8 cellular contexts compared by ENCODE assay signal in genomic region chr21:39452207-39452964, GRCh38. TPM values are rescaled to one million over a fixed set of nuclear protein-coding genes. Genes with fewer than 3 reads are reported as not detected.
DNase-seq lines count a peak whose midpoint lies in the region; ATAC-seq, FAIRE-seq and TF ChIP-seq lines count a peak whose summit lies in the region.

No MANE protein-coding gene starts in this region.

- no peak overlapping the region for H3K27ac Mint-ChIP-seq in activated CD8-positive, alpha-beta T cell treated with anti-CD3 and anti-CD28 coated beads, Interleukin-2, amount 10 ng/mL, durations not matched to agents 7 days and 5 days

- H2AFZ ChIP-seq in GM23248, result peak overlapping the region; percentile 68

- CTCF ChIA-PET in activated CD8-positive, alpha-beta T cell treated with anti-CD3 and anti-CD28 coated beads, Interleukin-2, amount 10 ng/mL, durations not matched to agents 7 days and 5 days (lab: Charles Lee), result interaction anchor here (1.5 kb wide), 1 partner anchor 11 kb away, joined by 3 read pairs; no protein-coding TSS in a partner anchor

- peaks cover 5% of the 10 kb centered on the region for H3K27me3 Mint-ChIP-seq in activated CD8-positive, alpha-beta T cell treated with anti-CD3 and anti-CD28 coated beads, Interleukin-2, amount 10 ng/mL, durations not matched to agents 7 days and 5 days (ENCODE audit: low read depth)

- TF ChIP-seq EP300 in sigmoid colon (IDR thresholded peaks at IDR 0.05), result no peak

- H4K20me1 ChIP-seq in GM23248 (ENCODE audit: insufficient read depth), result no peaks in the 10 kb centered on the region

- peak in 1 of 3 donors; percentile 25 for TF ChIP-seq POLR2A in body of pancreas (IDR thresholded peaks at IDR 0.05)
- TF ChIP-seq POLR2A in sigmoid colon (IDR thresholded peaks at IDR 0.05), result peak in 1 of 2 donors; percentile 26
- TF ChIP-seq POLR2A in testis (IDR thresholded peaks at IDR 0.05), result no peak
- no peak for TF ChIP-seq POLR2A in H54 (IDR thresholded peaks at IDR 0.05; ENCODE audit: low read depth, low read length)

- H3K9ac ChIP-seq in GM23248, result peak overlapping the region; percentile 32

- no peaks in the 10 kb centered on the region for H3K79me2 ChIP-seq in GM23248 (ENCODE audit: insufficient read depth)

- peaks cover 13% of the 10 kb centered on the region; the same call in 1 of the 2 replicates for H3K4me1 ChIP-seq in GM23248 (ENCODE audit: insufficient read depth)
- H3K4me1 ChIP-seq in body of pancreas, result peaks cover 8% of the 10 kb centered on the region
- peaks cover 0 to 20% (median 6%) of the 10 kb centered on the region in 4 donors for H3K4me1 ChIP-seq in sigmoid colon
- H3K4me1 ChIP-seq in testis, result no peaks in the 10 kb centered on the region

- ATAC-seq in body of pancreas (peak; percentile 58), left cardiac atrium (peak; percentile 34 to 63), HG03378 (IDR thresholded peaks at IDR 0.05; ENCODE audit: unreplicated experiment) (no peak)
- no peak for ATAC-seq in activated CD8-positive, alpha-beta T cell treated with anti-CD3 and anti-CD28 coated beads, Interleukin-2, amount 10 ng/mL, durations not matched to agents 7 days and 5 days

- POLR2A ChIA-PET in activated CD8-positive, alpha-beta T cell treated with anti-CD3 and anti-CD28 coated beads, Interleukin-2, amount 10 ng/mL, durations not matched to agents 7 days and 5 days (lab: Charles Lee), result no interaction called here

- H3K36me3 ChIP-seq in GM23248 (ENCODE audit: low read depth), result no peaks in the 10 kb centered on the region
- no peaks in the 10 kb centered on the region for H3K36me3 ChIP-seq in body of pancreas (replicated peaks in 1 of 2; ENCODE audit: insufficient read depth in 1 of 2, low read depth in 2 of 2)
- no peaks in the 10 kb centered on the region for H3K36me3 ChIP-seq in sigmoid colon
- H3K36me3 ChIP-seq in testis (ENCODE audit: low read depth, missing control alignments), result no peaks in the 10 kb centered on the region

- H3K4me2 ChIP-seq in GM23248 (ENCODE audit: unreplicated experiment), result no peak overlapping the region

- whole genome bisulfite sequencing in GM23248 (ENCODE audit: low coverage in 1 of 2, low lambda C conversion rate in 2 of 2, missing lambda C conversion rate in 2 of 2), 2 experiments, result 39 to 43% methylated on average over 10 of the region's 10 CpGs
- 44 to 57% methylated on average over 10 of the region's 10 CpGs for WGBS in body of pancreas, 2 donors
- 76 to 85% methylated on average over 10 of the region's 10 CpGs for WGBS in sigmoid colon, 2 donors
- WGBS in testis, 2 donors, result 72 to 73% methylated on average over 10 of the region's 10 CpGs

- H3K27ac ChIP-seq in GM23248, result peak overlapping the region; percentile 51
- peak overlapping the region in 3 of 4 donors; percentile 59 to 87 (median 85) for H3K27ac ChIP-seq in body of pancreas
- H3K27ac ChIP-seq in sigmoid colon, result peak overlapping the region; percentile 55 to 84 (median 80)
- no peak overlapping the region for H3K27ac ChIP-seq in testis

- DNase-seq in GM23248 (peak; percentile 82), body of pancreas (no peak), left cardiac atrium (no peak), sigmoid colon (no peak), testis (no peak), H54 (ENCODE audit: insufficient read length, low spot score) (no peak)
- no peak for DNase-seq in activated CD8-positive, alpha-beta T cell treated with anti-CD3 and anti-CD28 coated beads, Interleukin-2, amount 10 ng/mL, durations not matched to agents 7 days and 5 days

- FAIRE-seq in H54 (lab: Jason Lieb, UNC), result no peak

- intact Hi-C loops in body of pancreas (cut with DNase I), result no loop called here
- intact Hi-C loops in left cardiac atrium (cut with DNase I), result no loop called here
- intact Hi-C loops in sigmoid colon (cut with DNase I), result no loop called here
- intact Hi-C loops in testis (cut with DNase I; ENCODE audit: low total_unique reads), result no loop called here

- no peaks in the 10 kb centered on the region for H3K36me3 Mint-ChIP-seq in activated CD8-positive, alpha-beta T cell treated with anti-CD3 and anti-CD28 coated beads, Interleukin-2, amount 10 ng/mL, durations not matched to agents 7 days and 5 days (ENCODE audit: low read depth)

- H3K4me3 Mint-ChIP-seq in activated CD8-positive, alpha-beta T cell treated with anti-CD3 and anti-CD28 coated beads, Interleukin-2, amount 10 ng/mL, durations not matched to agents 7 days and 5 days, result no peak overlapping the region

- H3K9me3 Mint-ChIP-seq in activated CD8-positive, alpha-beta T cell treated with anti-CD3 and anti-CD28 coated beads, Interleukin-2, amount 10 ng/mL, durations not matched to agents 7 days and 5 days (ENCODE audit: insufficient read depth), result no peaks in the 10 kb centered on the region

- no peak for TF ChIP-seq CTCF in body of pancreas (IDR thresholded peaks at IDR 0.05)
- no peak for TF ChIP-seq CTCF in sigmoid colon (IDR thresholded peaks at IDR 0.05)
- TF ChIP-seq CTCF in testis (IDR thresholded peaks at IDR 0.05), result no peak

- H3K27me3 ChIP-seq in GM23248 (replicated peaks; ENCODE audit: insufficient read depth) (no peaks in the 10 kb centered on the region), body of pancreas (no peaks in the 10 kb centered on the region), sigmoid colon (no peaks in the 10 kb centered on the region), testis (no peaks in the 10 kb centered on the region)

- no peak overlapping the region for H3K4me3 ChIP-seq in GM23248
- H3K4me3 ChIP-seq in body of pancreas, result peak overlapping the region in 1 of 2 donors; percentile 32
- peak overlapping the region in 3 of 4 donors; percentile 36 to 47 (median 44) for H3K4me3 ChIP-seq in sigmoid colon
- no peak overlapping the region for H3K4me3 ChIP-seq in testis

- no peaks in the 10 kb centered on the region; the same call in 1 of the 2 replicates for H3F3A ChIP-seq in GM23248 (ENCODE audit: insufficient read depth)

- in situ Hi-C loops in GM23248 (cut with MboI), result no loop called here

- H3K9me2 ChIP-seq in GM23248 (ENCODE audit: insufficient read depth), result no peaks in the 10 kb centered on the region

- H3K4me1 Mint-ChIP-seq in activated CD8-positive, alpha-beta T cell treated with anti-CD3 and anti-CD28 coated beads, Interleukin-2, amount 10 ng/mL, durations not matched to agents 7 days and 5 days (ENCODE audit: low read depth), result no peaks in the 10 kb centered on the region

- H3K9me3 ChIP-seq in GM23248 (ENCODE audit: low read depth), result no peaks in the 10 kb centered on the region
- no peaks in the 10 kb centered on the region for H3K9me3 ChIP-seq in body of pancreas
- H3K9me3 ChIP-seq in sigmoid colon, result no peaks in the 10 kb centered on the region
- H3K9me3 ChIP-seq in testis, result no peaks in the 10 kb centered on the region

RNA-seq across cellular contexts. Expression of gene SH3BGR, which starts 0.6 kb away (rescaled TPM):
- 0.76 and 4.4 TPM in 2 replicates for total RNA-seq in GM23248 (2014; rRNA removed; shearing (Covaris generic))
- polyA plus RNA-seq in GM23248 (2016; fragmentation: Nextera tagmentation; extraction: Ambion mirVana), result 5.0 and 5.7 TPM in 2 replicates
- 1 to 10 TPM in 1 of 2 donors, not detected in 1; 1.0 TPM for total RNA-seq in body of pancreas
- 10 to 100 TPM; 62.3 to 66.6 TPM for total RNA-seq in left cardiac atrium
- 10 to 100 TPM in 3 of 4 donors, 1 to 10 TPM in 1; 6.4 to 32.7 (median 23.5) TPM for total RNA-seq in sigmoid colon
- polyA plus RNA-seq in sigmoid colon, result 1 to 10 TPM; 3.6 to 6.0 (median 5.5) TPM
- total RNA-seq in testis, result 10 to 100 TPM in 1 of 2 donors, 1 to 10 TPM in 1; 5.0 to 16.7 TPM
- 27.3 TPM for polyA plus RNA-seq in testis (ENCODE audit: insufficient read depth, low read depth, low replicate concordance)
- 1 to 10 TPM in 1 of 2 experiments, not detected in 1; 1.1 TPM for total RNA-seq in activated CD8-positive, alpha-beta T cell treated with anti-CD3 and anti-CD28 coated beads, Interleukin-2, amount 10 ng/mL, durations not matched to agents 7 days and 5 days

RNA-seq across cellular contexts. Expression of gene LCA5L, which starts 6.8 kb away (rescaled TPM):
- total RNA-seq in GM23248 (2014; rRNA removed; shearing (Covaris generic)), result 1.1 TPM in 2 replicates
- polyA plus RNA-seq in GM23248 (2016; fragmentation: Nextera tagmentation; extraction: Ambion mirVana) (2.4 and 3.0 TPM in 2 replicates), sigmoid colon (under 1 TPM; 0.60 to 0.79 (median 0.69) TPM), testis (ENCODE audit: insufficient read depth, low read depth, low replicate concordance) (88.0 TPM)
- total RNA-seq in body of pancreas (1 to 10 TPM in 1 of 2 donors, under 1 TPM in 1; 0.78 to 1.3 TPM), left cardiac atrium (under 1 TPM; 0.82 to 0.84 TPM), sigmoid colon (1 to 10 TPM in 3 of 4 donors, under 1 TPM in 1; 0.82 to 5.5 (median 2.1) TPM), testis (100 to 1,000 TPM in 1 of 2 donors, 10 to 100 TPM in 1; 61.9 to 103 TPM)
- total RNA-seq in activated CD8-positive, alpha-beta T cell treated with anti-CD3 and anti-CD28 coated beads, Interleukin-2, amount 10 ng/mL, durations not matched to agents 7 days and 5 days, result under 1 TPM in 1 of 2 experiments, not detected in 1; 0.47 TPM

Comparison
In these comparisons a context has a peak if more than half of its experiments do, and no peak if none do; other contexts are left out.
1. H3K27ac ChIP-seq: peak in GM23248 (single experiment), body of pancreas (3 of 4) and sigmoid colon (4 of 4); none in testis (0 of 2).
2. H3K4me3 ChIP-seq: peak in sigmoid colon (3 of 4); none in GM23248 (single experiment) and testis (0 of 2).
3. ATAC-seq: peak in body of pancreas (single experiment) and left cardiac atrium (2 of 2); none in HG03378 (single experiment) and activated CD8-positive, alpha-beta T cell treated with anti-CD3 and anti-CD28 coated beads, Interleukin-2, amount 10 ng/mL, durations not matched to agents 7 days and 5 days (single experiment).
4. RNA of gene LCA5L, which starts 6.8 kb away (total RNA-seq): 61.9 to 103 TPM in testis; 0.82 to 5.5 TPM in sigmoid colon, 0.78 to 1.3 TPM in body of pancreas, 1.1 TPM in GM23248, 0.82 to 0.84 TPM in left cardiac atrium and 0.47 TPM in activated CD8-positive, alpha-beta T cell treated with anti-CD3 and anti-CD28 coated beads, Interleukin-2, amount 10 ng/mL, durations not matched to agents 7 days and 5 days; every median in the first group is over 4 times any median in the second.